In genomic region chr11:69301491-69302401, GRCh38 we compare ENCODE assay signal across 9 cellular contexts. TPM values are rescaled to one million over a fixed set of nuclear protein-coding genes. Genes with fewer than 3 reads are reported as not detected.
DNase-seq lines count a peak whose midpoint lies in the region; ATAC-seq and TF ChIP-seq lines count a peak whose summit lies in the region.
"Had no signal": no experiment of that assay in that cellular context is flagged by ENCODE, and none has a peak within 500 bp of the region (broad histone marks: within the 10 kb centered on the region; RNA-seq: fewer than 3 reads in every experiment).

No MANE protein-coding gene starts in this region.

- peak overlapping the region in 1 of 2 donors; percentile 27 for H3K27ac Mint-ChIP-seq in natural killer cell treated with Interleukin-12 subunit alpha and Interleukin-12 subunit beta and Interleukin-15 and Interleukin-18, amount 100 ng/mL, for 72 hours

- no peaks in the 10 kb centered on the region for H3F3A ChIP-seq in Loucy (ENCODE audit: low read depth)

- DNase-seq in ELR (ENCODE audit: low read depth) (peak; percentile 98), brain microvascular endothelial cell (peak; percentile 83), testis (no peak), NCI-H1417 treated with DMSO at 0.1 percent for 48 hours (lab: John Stamatoyannopoulos, UW) (no peak), putamen (ENCODE audit: low spot score) (no peak), anterior cingulate cortex (lab: John Stamatoyannopoulos, UW) (no peak)
- DNase-seq in natural killer cell treated with Interleukin-12 subunit alpha and Interleukin-12 subunit beta and Interleukin-15 and Interleukin-18, amount 100 ng/mL, for 72 hours (ENCODE audit: low spot score) = peak; percentile 73

- in situ Hi-C loops in brain microvascular endothelial cell (cut with HindIII; ENCODE audit: low pct_ligation_motif_present, low sequenced_read_pairs) = no loop called here

- WGBS in testis, 2 donors = 94 to 95% methylated on average over 9 to 13 of the region's 13 CpGs

- no peaks in the 10 kb centered on the region for H3K36me3 ChIP-seq in Loucy (ENCODE audit: insufficient read depth, low read length)
- no peaks in the 10 kb centered on the region for H3K36me3 ChIP-seq in brain microvascular endothelial cell (replicated peaks)
- H3K36me3 ChIP-seq in testis (ENCODE audit: low read depth, missing control alignments) = no peaks in the 10 kb centered on the region

- H3K9me2 ChIP-seq in Loucy (replicated peaks; ENCODE audit: low read depth, low read length) = no peaks in the 10 kb centered on the region

- H3K4me2 ChIP-seq in Loucy (ENCODE audit: low read depth, low read length, poor library complexity, severe bottlenecking) = no peak overlapping the region

- no peaks in the 10 kb centered on the region for H3K79me2 ChIP-seq in Loucy (ENCODE audit: insufficient read depth, low read length)

- H3K27me3 Mint-ChIP-seq in natural killer cell treated with Interleukin-12 subunit alpha and Interleukin-12 subunit beta and Interleukin-15 and Interleukin-18, amount 100 ng/mL, for 72 hours = no peaks in the 10 kb centered on the region

- no peaks in the 10 kb centered on the region for H3K9me3 ChIP-seq in Loucy (ENCODE audit: insufficient read depth, low read depth, low read length)
- H3K9me3 ChIP-seq in testis = no peaks in the 10 kb centered on the region

- H4K20me1 ChIP-seq in Loucy (ENCODE audit: insufficient read depth, low read length, poor library complexity, severe bottlenecking) = no peaks in the 10 kb centered on the region

- H3K4me3 ChIP-seq in Loucy (ENCODE audit: low read length, poor library complexity, severe bottlenecking) = no peak overlapping the region
- H3K4me3 ChIP-seq in brain microvascular endothelial cell (ENCODE audit: low read depth, low read length) = no peak overlapping the region
- H3K4me3 ChIP-seq in testis = no peak overlapping the region

- H3K9me3 Mint-ChIP-seq in natural killer cell treated with Interleukin-12 subunit alpha and Interleukin-12 subunit beta and Interleukin-15 and Interleukin-18, amount 100 ng/mL, for 72 hours = peaks cover 3% of the 10 kb centered on the region

- peak overlapping the region; percentile 74 for H3K27ac ChIP-seq in brain microvascular endothelial cell
- H3K27ac ChIP-seq in testis = no peak overlapping the region

- peaks cover 59 to 62% of the 10 kb centered on the region in 2 donors for H3K4me1 Mint-ChIP-seq in natural killer cell treated with Interleukin-12 subunit alpha and Interleukin-12 subunit beta and Interleukin-15 and Interleukin-18, amount 100 ng/mL, for 72 hours (ENCODE audit: low read depth in 2 of 2)

- H3K4me1 ChIP-seq in Loucy (ENCODE audit: insufficient read depth, low read length, poor library complexity, severe bottlenecking) = peaks cover 63% of the 10 kb centered on the region
- peaks cover 3% of the 10 kb centered on the region for H3K4me1 ChIP-seq in testis

- no peak overlapping the region for H3K4me3 Mint-ChIP-seq in natural killer cell treated with Interleukin-12 subunit alpha and Interleukin-12 subunit beta and Interleukin-15 and Interleukin-18, amount 100 ng/mL, for 72 hours

- H3K27me3 ChIP-seq in Loucy (ENCODE audit: insufficient read depth, low read length, poor library complexity, severe bottlenecking) (no peaks in the 10 kb centered on the region), brain microvascular endothelial cell (replicated peaks) (no peaks in the 10 kb centered on the region), testis (no peaks in the 10 kb centered on the region)

- no peak overlapping the region for H2AFZ ChIP-seq in Loucy (ENCODE audit: low read length)

- intact Hi-C loops in testis (cut with DNase I; ENCODE audit: low total_unique reads) = no loop called here

- no peak for TF ChIP-seq CTCF in Loucy (conservative IDR thresholded peaks at IDR 0.05; ENCODE audit: low read length)
- no peak for TF ChIP-seq CTCF in brain microvascular endothelial cell (IDR thresholded peaks at IDR 0.05; ENCODE audit: low read depth, low read length, missing control alignments)
- TF ChIP-seq CTCF in testis (IDR thresholded peaks at IDR 0.05) = no peak

- TF ChIP-seq POLR2A in testis (IDR thresholded peaks at IDR 0.05) = no peak

- ATAC-seq in natural killer cell treated with Interleukin-12 subunit alpha and Interleukin-12 subunit beta and Interleukin-15 and Interleukin-18, amount 100 ng/mL, for 72 hours = peak; percentile 52 to 53

- no peaks in the 10 kb centered on the region for H3K36me3 Mint-ChIP-seq in natural killer cell treated with Interleukin-12 subunit alpha and Interleukin-12 subunit beta and Interleukin-15 and Interleukin-18, amount 100 ng/mL, for 72 hours

- H3K9ac ChIP-seq in Loucy (ENCODE audit: low read depth, low read length, poor library complexity, severe bottlenecking) = peak overlapping the region; percentile 26

RNA-seq across cellular contexts. Expression of gene MYEOV, which starts 7.8 kb away (rescaled TPM):
- total RNA-seq in natural killer cell treated with Interleukin-12 subunit alpha and Interleukin-12 subunit beta and Interleukin-15 and Interleukin-18, amount 100 ng/mL, for 72 hours = not detected
- 1 to 10 TPM in 1 of 2 donors, under 1 TPM in 1; 0.43 to 1.1 TPM for total RNA-seq in testis
- 1.1 TPM for polyA plus RNA-seq in testis (ENCODE audit: insufficient read depth, low read depth, low replicate concordance)
- total RNA-seq: T-helper 2 cell treated with Interferon-gamma antibody and Interleukin-4, amounts not matched to agents 100 ng/mL and 5 ng/mL, for 36 hours had no signal

Comparison
In these comparisons a context has a peak if more than half of its experiments do, and no peak if none do; other contexts are left out.
1. DNase-seq: peak in ELR (single experiment), brain microvascular endothelial cell (single experiment) and natural killer cell treated with Interleukin-12 subunit alpha and Interleukin-12 subunit beta and Interleukin-15 and Interleukin-18, amount 100 ng/mL, for 72 hours (single experiment); none in testis (single experiment), NCI-H1417 treated with DMSO at 0.1 percent for 48 hours (single experiment), putamen (single experiment) and anterior cingulate cortex (0 of 58).